In genomic region chr5:150396247-150396646, GRCh38 we compare ENCODE assay signal across 2 cellular contexts.
TF ChIP-seq lines count a peak whose summit lies in the region.

No MANE protein-coding gene starts in this region.

TF ChIP-seq in IMR-90, 13 proteins besides CTCF, POLR2A, EP300 and RAD21:
- TF ChIP-seq MXI1 (IDR thresholded peaks at IDR 0.05; ENCODE audit: borderline replicate concordance, low read depth, low read length) (no peak), SMC3 (IDR thresholded peaks at IDR 0.05; ENCODE audit: low read depth, low read length) (no peak), CEBPB (IDR thresholded peaks at IDR 0.05; ENCODE audit: low read depth, low read length) (no peak), NFE2L2 (IDR thresholded peaks at IDR 0.05; ENCODE audit: low read depth, low read length) (no peak), MAFK (IDR thresholded peaks at IDR 0.05; ENCODE audit: low read depth, low read length) (no peak), CHD1 (IDR thresholded peaks at IDR 0.05; ENCODE audit: low read depth, low read length) (no peak), RCOR1 (IDR thresholded peaks at IDR 0.05; ENCODE audit: insufficient replicate concordance, low read length) (no peak), FOS (IDR thresholded peaks at IDR 0.05; ENCODE audit: low read depth, low read length) (no peak), RFX5 (IDR thresholded peaks at IDR 0.05; ENCODE audit: low read depth, low read length) (no peak), BHLHE40 (IDR thresholded peaks at IDR 0.05; ENCODE audit: low read depth, low read length) (no peak), MAZ (IDR thresholded peaks at IDR 0.05; ENCODE audit: borderline replicate concordance, low read depth, low read length) (no peak)
- TF ChIP-seq, protein P1, sequence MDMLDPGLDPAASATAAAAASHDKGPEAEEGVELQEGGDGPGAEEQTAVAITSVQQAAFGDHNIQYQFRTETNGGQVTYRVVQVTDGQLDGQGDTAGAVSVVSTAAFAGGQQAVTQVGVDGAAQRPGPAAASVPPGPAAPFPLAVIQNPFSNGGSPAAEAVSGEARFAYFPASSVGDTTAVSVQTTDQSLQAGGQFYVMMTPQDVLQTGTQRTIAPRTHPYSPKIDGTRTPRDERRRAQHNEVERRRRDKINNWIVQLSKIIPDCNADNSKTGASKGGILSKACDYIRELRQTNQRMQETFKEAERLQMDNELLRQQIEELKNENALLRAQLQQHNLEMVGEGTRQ (IDR thresholded peaks at IDR 0.05; ENCODE audit: low read depth, low read length) = no peak
- TF ChIP-seq, protein P2, sequence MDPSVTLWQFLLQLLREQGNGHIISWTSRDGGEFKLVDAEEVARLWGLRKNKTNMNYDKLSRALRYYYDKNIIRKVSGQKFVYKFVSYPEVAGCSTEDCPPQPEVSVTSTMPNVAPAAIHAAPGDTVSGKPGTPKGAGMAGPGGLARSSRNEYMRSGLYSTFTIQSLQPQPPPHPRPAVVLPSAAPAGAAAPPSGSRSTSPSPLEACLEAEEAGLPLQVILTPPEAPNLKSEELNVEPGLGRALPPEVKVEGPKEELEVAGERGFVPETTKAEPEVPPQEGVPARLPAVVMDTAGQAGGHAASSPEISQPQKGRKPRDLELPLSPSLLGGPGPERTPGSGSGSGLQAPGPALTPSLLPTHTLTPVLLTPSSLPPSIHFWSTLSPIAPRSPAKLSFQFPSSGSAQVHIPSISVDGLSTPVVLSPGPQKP (IDR thresholded peaks at IDR 0.05; ENCODE audit: borderline replicate concordance, low read depth, low read length) = no peak
TF ChIP-seq in IMR-90: peak in this region for 0.

TF ChIP-seq in K562, 482 proteins besides CTCF, POLR2A, EP300 and RAD21:
- peak; percentile 23; the same call in 1 of the 2 replicates for TF ChIP-seq POLR2G (IDR thresholded peaks at IDR 0.05; ENCODE audit: low read depth, low read length)
- TF ChIP-seq MAFF (IDR thresholded peaks at IDR 0.05; ENCODE audit: low read length) = no peak
